11 cellular contexts compared by ENCODE assay signal in genomic region chr13:111219306-111219705, GRCh38.
DNase-seq lines count a peak whose midpoint lies in the region; FAIRE-seq and TF ChIP-seq lines count a peak whose summit lies in the region.
"Had no signal": no experiment of that assay in that cellular context is flagged by ENCODE, and none has a peak within 500 bp of the region (broad histone marks: within the 10 kb centered on the region; RNA-seq: fewer than 3 reads in every experiment).

No MANE protein-coding gene starts in this region.

- H3K4me3 Mint-ChIP-seq in chondrocyte (ENCODE audit: unreplicated experiment), result peak overlapping the region; percentile 10
- no peak overlapping the region for H3K4me3 Mint-ChIP-seq in activated T-helper 1 cell treated with anti-CD3 and anti-CD28 coated beads, Interleukin-12 subunit alpha, Interleukin-12 subunit beta, Interleukin-2, Interleukin-4 antibody, amounts not matched to agents 30 ng/mL and 10 ng/mL and 1 ng/mL, durations not matched to agents 14 hours and 24 hours and 36 hours
- no peak overlapping the region for H3K4me3 Mint-ChIP-seq in activated CD4-positive, alpha-beta memory T cell treated with anti-CD3 and anti-CD28 coated beads for 36 hours

- H3K9me3 ChIP-seq in kidney (ENCODE audit: control insufficient read depth in 1 of 2, low read length in 2 of 2), result no peaks in the 10 kb centered on the region
- no peaks in the 10 kb centered on the region for H3K9me3 ChIP-seq in stomach smooth muscle (ENCODE audit: control insufficient read depth in 2 of 2, low read length in 2 of 2)

- peaks cover 65% of the 10 kb centered on the region for H3K4me1 Mint-ChIP-seq in chondrocyte (ENCODE audit: low read depth)
- H3K4me1 Mint-ChIP-seq in activated T-helper 1 cell treated with anti-CD3 and anti-CD28 coated beads, Interleukin-12 subunit alpha, Interleukin-12 subunit beta, Interleukin-2, Interleukin-4 antibody, amounts not matched to agents 30 ng/mL and 10 ng/mL and 1 ng/mL, durations not matched to agents 14 hours and 24 hours and 36 hours (ENCODE audit: low read depth), result peaks cover 36% of the 10 kb centered on the region
- peaks cover 19% of the 10 kb centered on the region for H3K4me1 Mint-ChIP-seq in activated CD4-positive, alpha-beta memory T cell treated with anti-CD3 and anti-CD28 coated beads for 36 hours (ENCODE audit: low read depth)

- DNase-seq in HCEC 1CT, result peak; percentile 23
- DNase-seq in chondrocyte (ENCODE audit: low spot score), result no peak
- DNase-seq in kidney, result peak; percentile 85
- DNase-seq in NCI-H1105 (lab: John Stamatoyannopoulos, UW), result no peak
- no peak for DNase-seq in activated T-helper 1 cell treated with anti-CD3 and anti-CD28 coated beads, Interleukin-12 subunit alpha, Interleukin-12 subunit beta, Interleukin-2, Interleukin-4 antibody, amounts not matched to agents 30 ng/mL and 10 ng/mL and 1 ng/mL, durations not matched to agents 14 hours and 24 hours and 36 hours (ENCODE audit: low spot score)
- no peak for DNase-seq in frontal cortex (ENCODE audit: low spot score in 2 of 2)
- no peak for DNase-seq in activated CD4-positive, alpha-beta memory T cell treated with anti-CD3 and anti-CD28 coated beads for 36 hours
- DNase-seq: NCI-H1048; NK-92 treated with Interleukin-12 subunit alpha and Interleukin-12 subunit beta, amount 100 ng/mL, for 24 hours had no signal

- no peak for TF ChIP-seq CTCF in chondrocyte (IDR thresholded peaks at IDR 0.05)
- TF ChIP-seq CTCF in kidney (IDR thresholded peaks at IDR 0.05; ENCODE audit: borderline replicate concordance, extremely low read depth, insufficient read depth), result no peak

- CTCF ChIA-PET in activated CD4-positive, alpha-beta memory T cell treated with anti-CD3 and anti-CD28 coated beads for 36 hours (lab: Charles Lee), result no interaction called here

- H3K9me3 Mint-ChIP-seq in chondrocyte (ENCODE audit: low read depth), result no peaks in the 10 kb centered on the region
- no peaks in the 10 kb centered on the region for H3K9me3 Mint-ChIP-seq in activated T-helper 1 cell treated with anti-CD3 and anti-CD28 coated beads, Interleukin-12 subunit alpha, Interleukin-12 subunit beta, Interleukin-2, Interleukin-4 antibody, amounts not matched to agents 30 ng/mL and 10 ng/mL and 1 ng/mL, durations not matched to agents 14 hours and 24 hours and 36 hours
- H3K9me3 Mint-ChIP-seq in activated CD4-positive, alpha-beta memory T cell treated with anti-CD3 and anti-CD28 coated beads for 36 hours, result no peaks in the 10 kb centered on the region

- peaks cover 7% of the 10 kb centered on the region for H3K36me3 Mint-ChIP-seq in chondrocyte (ENCODE audit: low read depth)
- peaks cover 19% of the 10 kb centered on the region for H3K36me3 Mint-ChIP-seq in activated T-helper 1 cell treated with anti-CD3 and anti-CD28 coated beads, Interleukin-12 subunit alpha, Interleukin-12 subunit beta, Interleukin-2, Interleukin-4 antibody, amounts not matched to agents 30 ng/mL and 10 ng/mL and 1 ng/mL, durations not matched to agents 14 hours and 24 hours and 36 hours (ENCODE audit: low read depth)
- peaks cover 11% of the 10 kb centered on the region for H3K36me3 Mint-ChIP-seq in activated CD4-positive, alpha-beta memory T cell treated with anti-CD3 and anti-CD28 coated beads for 36 hours

- H3K27ac ChIP-seq in kidney (ENCODE audit: low read depth in 2 of 2, low read length in 2 of 2) (peak overlapping the region; percentile 37 to 72), stomach smooth muscle (ENCODE audit: low read length) (peak overlapping the region; percentile 1)

- POLR2A ChIA-PET in activated CD4-positive, alpha-beta memory T cell treated with anti-CD3 and anti-CD28 coated beads for 36 hours (lab: Charles Lee), result no interaction called here

- FAIRE-seq in kidney (lab: Jason Lieb, UNC) (peak; percentile 82), frontal cortex (lab: Jason Lieb, UNC) (no peak)
- FAIRE-seq: keratinocyte had no signal

- no peak overlapping the region for H3K4me3 ChIP-seq in kidney (ENCODE audit: low read length in 2 of 2)
- no peak overlapping the region for H3K4me3 ChIP-seq in stomach smooth muscle (ENCODE audit: low read length in 2 of 2)

- intact Hi-C loops in kidney (cut with DNase I), result no loop called here
- intact Hi-C loops in activated T-helper 1 cell treated with anti-CD3 and anti-CD28 coated beads, Interleukin-12 subunit alpha, Interleukin-12 subunit beta, Interleukin-2, Interleukin-4 antibody, amounts not matched to agents 30 ng/mL and 10 ng/mL and 1 ng/mL, durations not matched to agents 14 hours and 24 hours and 36 hours (cut with micrococcal nuclease), result no loop called here
- intact Hi-C loops in activated CD4-positive, alpha-beta memory T cell treated with anti-CD3 and anti-CD28 coated beads for 36 hours (cut with micrococcal nuclease), result no loop called here

- no peaks in the 10 kb centered on the region for H3K27me3 Mint-ChIP-seq in chondrocyte (ENCODE audit: low read depth)
- H3K27me3 Mint-ChIP-seq in activated T-helper 1 cell treated with anti-CD3 and anti-CD28 coated beads, Interleukin-12 subunit alpha, Interleukin-12 subunit beta, Interleukin-2, Interleukin-4 antibody, amounts not matched to agents 30 ng/mL and 10 ng/mL and 1 ng/mL, durations not matched to agents 14 hours and 24 hours and 36 hours (ENCODE audit: insufficient read depth), result no peaks in the 10 kb centered on the region
- H3K27me3 Mint-ChIP-seq in activated CD4-positive, alpha-beta memory T cell treated with anti-CD3 and anti-CD28 coated beads for 36 hours, result no peaks in the 10 kb centered on the region

- H3K9ac ChIP-seq in kidney (ENCODE audit: low read length in 2 of 2), result no peak overlapping the region
- peak overlapping the region in 1 of 2 donors; percentile 11 for H3K9ac ChIP-seq in stomach smooth muscle (ENCODE audit: low read length in 2 of 2)

- H3K27me3 ChIP-seq in stomach smooth muscle (ENCODE audit: control insufficient read depth in 1 of 2, insufficient read depth in 2 of 2, low read length in 2 of 2), result no peaks in the 10 kb centered on the region

- H3K27ac Mint-ChIP-seq in chondrocyte (ENCODE audit: unreplicated experiment), result peak overlapping the region; percentile 87
- H3K27ac Mint-ChIP-seq in activated T-helper 1 cell treated with anti-CD3 and anti-CD28 coated beads, Interleukin-12 subunit alpha, Interleukin-12 subunit beta, Interleukin-2, Interleukin-4 antibody, amounts not matched to agents 30 ng/mL and 10 ng/mL and 1 ng/mL, durations not matched to agents 14 hours and 24 hours and 36 hours, result no peak overlapping the region
- no peak overlapping the region for H3K27ac Mint-ChIP-seq in activated CD4-positive, alpha-beta memory T cell treated with anti-CD3 and anti-CD28 coated beads for 36 hours

- H3K36me3 ChIP-seq in kidney (ENCODE audit: control insufficient read depth in 1 of 2, insufficient read depth in 2 of 2, low read length in 2 of 2), result no peaks in the 10 kb centered on the region
- peaks cover 0 to 2% of the 10 kb centered on the region in 2 donors for H3K36me3 ChIP-seq in stomach smooth muscle (ENCODE audit: control insufficient read depth in 2 of 2, insufficient read depth in 2 of 2, low read length in 2 of 2)

- H3K4me1 ChIP-seq in kidney (ENCODE audit: control insufficient read depth in 1 of 2, insufficient read depth in 1 of 2, low read depth in 1 of 2, low read length in 2 of 2) (peaks cover 26 to 31% of the 10 kb centered on the region in 2 donors), stomach smooth muscle (ENCODE audit: control insufficient read depth, insufficient read depth, low read length) (peaks cover 26% of the 10 kb centered on the region)

Comparison
In these comparisons a context has a peak if more than half of its experiments do, and no peak if none do; other contexts are left out.
1. DNase-seq: peak in HCEC 1CT (single experiment) and kidney (single experiment); none in chondrocyte (single experiment), NCI-H1105 (single experiment), activated T-helper 1 cell treated with anti-CD3 and anti-CD28 coated beads, Interleukin-12 subunit alpha, Interleukin-12 subunit beta, Interleukin-2, Interleukin-4 antibody, amounts not matched to agents 30 ng/mL and 10 ng/mL and 1 ng/mL, durations not matched to agents 14 hours and 24 hours and 36 hours (single experiment), frontal cortex (0 of 2) and activated CD4-positive, alpha-beta memory T cell treated with anti-CD3 and anti-CD28 coated beads for 36 hours (single experiment).